15 cellular contexts compared by ENCODE assay signal in genomic region chr2:191629001-191629453, GRCh38. TPM values are rescaled to one million over a fixed set of nuclear protein-coding genes. Genes with fewer than 3 reads are reported as not detected.
DNase-seq lines count a peak whose midpoint lies in the region; ATAC-seq and FAIRE-seq lines count a peak whose summit lies in the region.
"Had no signal": no experiment of that assay in that cellular context is flagged by ENCODE, and none has a peak within 500 bp of the region (broad histone marks: within the 10 kb centered on the region; RNA-seq: fewer than 3 reads in every experiment).

No MANE protein-coding gene starts in this region.

- peaks cover 45% of the 10 kb centered on the region for H3K4me1 Mint-ChIP-seq in activated CD4-positive, alpha-beta T cell treated with anti-CD3 and anti-CD28 coated beads for 36 hours
- H3K4me1 Mint-ChIP-seq in IgD-negative memory B cell (peaks cover 30 to 37% (median 32%) of the 10 kb centered on the region in 3 donors), memory B cell (peaks cover 29% of the 10 kb centered on the region)

- peaks cover 2% of the 10 kb centered on the region for H3K36me3 Mint-ChIP-seq in activated CD4-positive, alpha-beta T cell treated with anti-CD3 and anti-CD28 coated beads for 36 hours (ENCODE audit: low read depth)
- no peaks in the 10 kb centered on the region for H3K36me3 Mint-ChIP-seq in IgD-negative memory B cell
- H3K36me3 Mint-ChIP-seq in memory B cell = no peaks in the 10 kb centered on the region

- CTCF ChIA-PET in activated CD4-positive, alpha-beta T cell treated with anti-CD3 and anti-CD28 coated beads for 36 hours (lab: Charles Lee) = interaction anchor here (1.5 kb wide), 1 partner anchor 9 kb away, joined by 5 read pairs; no protein-coding TSS in a partner anchor

- H3K4me3 Mint-ChIP-seq in activated CD4-positive, alpha-beta T cell treated with anti-CD3 and anti-CD28 coated beads for 36 hours = peak overlapping the region; percentile 24
- H3K4me3 Mint-ChIP-seq in IgD-negative memory B cell (peak overlapping the region; percentile 29 to 91 (median 80)), memory B cell (peak overlapping the region; percentile 89)
- H3K4me3 Mint-ChIP-seq: activated CD8-positive, alpha-beta T cell treated with anti-CD3 and anti-CD28 coated beads, Interleukin-2, amount 10 ng/mL, durations not matched to agents 7 days and 5 days had no signal

- intact Hi-C loops in activated CD4-positive, alpha-beta T cell treated with anti-CD3 and anti-CD28 coated beads for 36 hours (cut with DNase I, micrococcal nuclease) = no loop called here
- intact Hi-C loops in left colon (cut with DNase I, micrococcal nuclease) = no loop called here

- peak; percentile 52 for ATAC-seq in activated CD4-positive, alpha-beta T cell treated with anti-CD3 and anti-CD28 coated beads for 36 hours
- ATAC-seq in GM19043 (IDR thresholded peaks at IDR 0.05; ENCODE audit: low read depth, unreplicated experiment) (peak; percentile 49), memory B cell (ENCODE audit: low read depth) (peak; percentile 73), left colon (no peak)
- ATAC-seq: activated CD8-positive, alpha-beta T cell treated with anti-CD3 and anti-CD28 coated beads, Interleukin-2, amount 10 ng/mL, durations not matched to agents 7 days and 5 days; Right ventricle myocardium inferior had no signal

- peak overlapping the region; percentile 29 for H3K27ac Mint-ChIP-seq in activated CD4-positive, alpha-beta T cell treated with anti-CD3 and anti-CD28 coated beads for 36 hours
- H3K27ac Mint-ChIP-seq in IgD-negative memory B cell = peak overlapping the region; percentile 25 to 51 (median 36)
- peak overlapping the region; percentile 63 for H3K27ac Mint-ChIP-seq in memory B cell
- H3K27ac Mint-ChIP-seq: activated CD8-positive, alpha-beta T cell treated with anti-CD3 and anti-CD28 coated beads, Interleukin-2, amount 10 ng/mL, durations not matched to agents 7 days and 5 days had no signal

- peak; percentile 22 for DNase-seq in activated CD4-positive, alpha-beta T cell treated with anti-CD3 and anti-CD28 coated beads for 36 hours
- no peak for DNase-seq in activated CD4-positive, alpha-beta T cell treated with anti-CD3 and anti-CD28 coated beads, Interleukin-2, amount 50 U/mL, for 48 hours
- DNase-seq in memory B cell (ENCODE audit: low spot score in 2 of 2) (peak in 1 of 2 donors; percentile 32), left colon (no peak), inferior parietal cortex (ENCODE audit: extremely low spot score) (no peak), HTR-8/SVneo (ENCODE audit: insufficient read length, low spot score) (no peak)
- DNase-seq: activated CD8-positive, alpha-beta T cell treated with anti-CD3 and anti-CD28 coated beads, Interleukin-2, amount 10 ng/mL, durations not matched to agents 7 days and 5 days; activated gamma-delta T cell treated with Interleukin-2 at 50 U/mL for 16 hours; COR-L47; NCI-H146; NCI-H69; T1000 had no signal

- no peak for FAIRE-seq in HTR-8/SVneo (lab: Jason Lieb, UNC)

- no peaks in the 10 kb centered on the region for H3K27me3 Mint-ChIP-seq in activated CD4-positive, alpha-beta T cell treated with anti-CD3 and anti-CD28 coated beads for 36 hours
- H3K27me3 Mint-ChIP-seq in IgD-negative memory B cell (no peaks in the 10 kb centered on the region), memory B cell (no peaks in the 10 kb centered on the region)

- peaks cover 2% of the 10 kb centered on the region for H3K9me3 Mint-ChIP-seq in activated CD4-positive, alpha-beta T cell treated with anti-CD3 and anti-CD28 coated beads for 36 hours (ENCODE audit: low read depth)
- no peaks in the 10 kb centered on the region for H3K9me3 Mint-ChIP-seq in IgD-negative memory B cell
- H3K9me3 Mint-ChIP-seq in memory B cell = no peaks in the 10 kb centered on the region

- POLR2A ChIA-PET in activated CD4-positive, alpha-beta T cell treated with anti-CD3 and anti-CD28 coated beads for 36 hours (lab: Charles Lee) = interaction anchor here (0.6 kb wide), 1 partner anchor 500 kb away, joined by 3 read pairs; no protein-coding TSS in a partner anchor

RNA-seq across cellular contexts. Expression of gene NABP1, which starts 48.9 kb away (rescaled TPM):
- 10 to 100 TPM; 52.4 to 53.9 TPM for total RNA-seq in activated CD4-positive, alpha-beta T cell treated with anti-CD3 and anti-CD28 coated beads for 36 hours
- 12.4 TPM for polyA plus RNA-seq in IgD-negative memory B cell
- 10 to 100 TPM; 19.0 to 28.0 TPM for total RNA-seq in left colon

Comparison
In these comparisons a context has a peak if more than half of its experiments do, and no peak if none do; other contexts are left out.
1. H3K4me3 Mint-ChIP-seq: peak in every context shown above with its lines; median percentile 89 in memory B cell; 80 in IgD-negative memory B cell; 24 in activated CD4-positive, alpha-beta T cell treated with anti-CD3 and anti-CD28 coated beads for 36 hours.